In genomic region chr10:93894516-93895378, GRCh38 we compare ENCODE assay signal across 8 cellular contexts. TPM values are rescaled to one million over a fixed set of nuclear protein-coding genes. Genes with fewer than 3 reads are reported as not detected.
DNase-seq lines count a peak whose midpoint lies in the region; TF ChIP-seq lines count a peak whose summit lies in the region.

No MANE protein-coding gene starts in this region.

- TF ChIP-seq CTCF in ascending aorta (IDR thresholded peaks at IDR 0.05) (no peak), kidney epithelial cell (IDR thresholded peaks at IDR 0.05; ENCODE audit: insufficient read depth, low read length, poor library complexity, severe bottlenecking) (no peak), tibial artery (IDR thresholded peaks at IDR 0.05) (no peak)

- intact Hi-C loops in ascending aorta (cut with DNase I) = no loop called here
- intact Hi-C loops in tibial artery (cut with DNase I; ENCODE audit: low total_unique reads) = no loop called here

- no peak overlapping the region for H3K27ac ChIP-seq in HUES48 (ENCODE audit: low read depth, low read length)
- no peak overlapping the region for H3K27ac ChIP-seq in ascending aorta
- peak overlapping the region; percentile 39 to 61 for H3K27ac ChIP-seq in tibial artery

- H3K9me3 ChIP-seq in HUES48 (ENCODE audit: control insufficient read depth, insufficient read depth, low read length) = no peaks in the 10 kb centered on the region
- no peaks in the 10 kb centered on the region for H3K9me3 ChIP-seq in ascending aorta
- H3K9me3 ChIP-seq in tibial artery = no peaks in the 10 kb centered on the region

- H3K36me3 ChIP-seq in HUES48 (ENCODE audit: control insufficient read depth, insufficient read depth, low read length) (no peaks in the 10 kb centered on the region), ascending aorta (no peaks in the 10 kb centered on the region), kidney epithelial cell (ENCODE audit: control insufficient read depth, insufficient read depth, low read length) (no peaks in the 10 kb centered on the region), tibial artery (no peaks in the 10 kb centered on the region)

- DNase-seq in ascending aorta (ENCODE audit: low spot score in 2 of 2) (no peak), kidney epithelial cell (ENCODE audit: low read depth) (no peak), tibial artery (no peak), NCI-H345 (lab: John Stamatoyannopoulos, UW) (no peak), GDM1 (lab: John Stamatoyannopoulos, UW) (no peak)
- DNase-seq in stimulated activated CD4-positive, alpha-beta T cell treated with anti-CD3 and anti-CD28 coated beads, Interleukin-4, amount 100 ng/mL, for 24 hours = no peak

- H3K4me3 ChIP-seq in GM08714 (ENCODE audit: low read length) = peak overlapping the region; percentile 69
- H3K4me3 ChIP-seq in HUES48 (ENCODE audit: low read depth, low read length) = peak overlapping the region; percentile 66
- H3K4me3 ChIP-seq in ascending aorta = peak overlapping the region; percentile 62 to 93
- peak overlapping the region; percentile 66 for H3K4me3 ChIP-seq in kidney epithelial cell (ENCODE audit: low read depth, low read length)
- H3K4me3 ChIP-seq in tibial artery = peak overlapping the region; percentile 64 to 80

- H3K4me1 ChIP-seq in HUES48 (ENCODE audit: control insufficient read depth, insufficient read depth, low read length) (peaks cover 36% of the 10 kb centered on the region), ascending aorta (no peaks in the 10 kb centered on the region), tibial artery (peaks cover 0 to 16% (median 7%) of the 10 kb centered on the region in 4 donors)

- peak overlapping the region; percentile 79 for H3K9ac ChIP-seq in HUES48 (ENCODE audit: low read depth, low read length)

- H3K27me3 ChIP-seq in HUES48 (ENCODE audit: control insufficient read depth, insufficient read depth, low read length) (peaks cover 36% of the 10 kb centered on the region), ascending aorta (no peaks in the 10 kb centered on the region), kidney epithelial cell (ENCODE audit: control insufficient read depth, insufficient read depth, low read length) (no peaks in the 10 kb centered on the region), tibial artery (no peaks in the 10 kb centered on the region)

RNA-seq across cellular contexts. Expression of gene SLC35G1, which starts 1.0 kb away (rescaled TPM):
- total RNA-seq in ascending aorta = 3.7 TPM
- total RNA-seq in kidney epithelial cell = 1.2 and 3.3 TPM in 2 replicates

Comparison
In these comparisons a context has a peak if more than half of its experiments do, and no peak if none do; other contexts are left out.
1. H3K27ac ChIP-seq: peak in tibial artery (2 of 2); none in HUES48 (single experiment) and ascending aorta (0 of 2).
2. Peak in every context shown above with its lines, with median percentiles within 50 percentile points of each other: H3K4me3 ChIP-seq.